1 cellular context compared by ENCODE assay signal in genomic region chr1:85463666-85464496, GRCh38.
TF ChIP-seq lines count a peak whose summit lies in the region.

No MANE protein-coding gene starts in this region.

TF ChIP-seq in HepG2, 621 proteins besides CTCF, POLR2A, EP300 and RAD21 (continued from another document and continues in another):
- TF ChIP-seq ZNF274 (CRISPR knock-in tag; IDR thresholded peaks at IDR 0.05) (no peak), ZNF512B (CRISPR knock-in tag; IDR thresholded peaks at IDR 0.05; ENCODE audit: borderline replicate concordance) (no peak), HIVEP1 (CRISPR knock-in tag; IDR thresholded peaks at IDR 0.05) (no peak), DRAP1 (CRISPR knock-in tag; IDR thresholded peaks at IDR 0.05) (no peak), SNRNP70 (IDR thresholded peaks at IDR 0.05; ENCODE audit: low read depth, low read length) (no peak), ZNF446 (CRISPR knock-in tag; IDR thresholded peaks at IDR 0.05) (no peak), WIZ (CRISPR knock-in tag; IDR thresholded peaks at IDR 0.05) (no peak), ZNF281 (CRISPR knock-in tag; IDR thresholded peaks at IDR 0.05; ENCODE audit: borderline replicate concordance) (no peak), ZNF577 (CRISPR knock-in tag; IDR thresholded peaks at IDR 0.05; ENCODE audit: borderline replicate concordance, low read depth) (no peak), ZFP36L1 (CRISPR knock-in tag; IDR thresholded peaks at IDR 0.05) (no peak), CCAR2 (optimal IDR thresholded peaks at IDR 0.05; ENCODE audit: low read depth, low read length) (no peak), ZNF138 (CRISPR knock-in tag; IDR thresholded peaks at IDR 0.05; ENCODE audit: low read depth) (0 out of 2 replicates have a peak, but pooled peaks have one; percentile 1), MXD3 (CRISPR knock-in tag; IDR thresholded peaks at IDR 0.05) (0 out of 2 replicates have a peak, but pooled peaks have one; percentile 9), FIP1L1 (IDR thresholded peaks at IDR 0.05; ENCODE audit: borderline replicate concordance, insufficient read depth, low read depth, low read length) (no peak), KLF12 (CRISPR knock-in tag; IDR thresholded peaks at IDR 0.05; ENCODE audit: borderline replicate concordance) (no peak), SNAI1 (CRISPR knock-in tag; IDR thresholded peaks at IDR 0.05; ENCODE audit: borderline replicate concordance) (no peak), ZZZ3 (CRISPR knock-in tag; IDR thresholded peaks at IDR 0.05; ENCODE audit: borderline replicate concordance) (no peak), ZSCAN5A (CRISPR knock-in tag; IDR thresholded peaks at IDR 0.05; ENCODE audit: borderline replicate concordance) (no peak), GATAD1 (CRISPR knock-in tag; IDR thresholded peaks at IDR 0.05) (no peak), ZNF629 (CRISPR knock-in tag; conservative IDR thresholded peaks at IDR 0.05) (no peak), GFI1 (CRISPR knock-in tag; IDR thresholded peaks at IDR 0.05; ENCODE audit: borderline replicate concordance) (no peak), AKNA (CRISPR knock-in tag; IDR thresholded peaks at IDR 0.05; ENCODE audit: borderline replicate concordance) (no peak), SRF (IDR thresholded peaks at IDR 0.05; ENCODE audit: low read depth, low read length) (no peak), ZNF350 (CRISPR knock-in tag; IDR thresholded peaks at IDR 0.05; ENCODE audit: borderline replicate concordance, low read depth) (0 out of 2 replicates have a peak, but pooled peaks have one; percentile 47), ZNF878 (CRISPR knock-in tag; IDR thresholded peaks at IDR 0.05) (no peak), GATAD2A (CRISPR knock-in tag; IDR thresholded peaks at IDR 0.05) (no peak), ZNF563 (CRISPR knock-in tag; IDR thresholded peaks at IDR 0.05) (no peak), SIN3B (IDR thresholded peaks at IDR 0.05; ENCODE audit: low read length) (no peak), GTF2F1 (IDR thresholded peaks at IDR 0.05; ENCODE audit: low read length) (no peak), JARID2 (CRISPR knock-in tag; IDR thresholded peaks at IDR 0.05; ENCODE audit: insufficient replicate concordance) (no peak), SIN3A (IDR thresholded peaks at IDR 0.05; ENCODE audit: borderline replicate concordance, low read depth, low read length) (peak; percentile 4; the same call in 1 of the 2 replicates), POLR2G (IDR thresholded peaks at IDR 0.05; ENCODE audit: low read depth, low read length) (no peak), IKZF1 (IDR thresholded peaks at IDR 0.05) (no peak), EED (CRISPR knock-in tag; IDR thresholded peaks at IDR 0.05) (no peak), ZNF230 (CRISPR knock-in tag; IDR thresholded peaks at IDR 0.05) (no peak), KDM5A (IDR thresholded peaks at IDR 0.05; ENCODE audit: borderline replicate concordance, low read length) (no peak; the same call in 1 of the 2 replicates), NONO (IDR thresholded peaks at IDR 0.05) (no peak), NONO (CRISPR knock-in tag; conservative IDR thresholded peaks at IDR 0.05) (no peak), ZBTB49 (CRISPR knock-in tag; IDR thresholded peaks at IDR 0.05; ENCODE audit: borderline replicate concordance) (no peak), ZNF253 (CRISPR knock-in tag; IDR thresholded peaks at IDR 0.05; ENCODE audit: borderline replicate concordance) (no peak), RAD51 (IDR thresholded peaks at IDR 0.05; ENCODE audit: borderline replicate concordance) (no peak), ZNF788 (CRISPR knock-in tag; IDR thresholded peaks at IDR 0.05; ENCODE audit: borderline replicate concordance) (no peak; the same call in 1 of the 2 replicates), SP5 (CRISPR knock-in tag; IDR thresholded peaks at IDR 0.05; ENCODE audit: borderline replicate concordance, low read depth) (no peak), CBFB (CRISPR knock-in tag; IDR thresholded peaks at IDR 0.05) (no peak), SMYD3 (CRISPR knock-in tag; IDR thresholded peaks at IDR 0.05) (no peak), ZNF503 (CRISPR knock-in tag; IDR thresholded peaks at IDR 0.05) (no peak), ZXDC (CRISPR knock-in tag; IDR thresholded peaks at IDR 0.05) (no peak)
